ENCODE assay signal across 25 cellular contexts in genomic region chr18:67278984-67279383, GRCh38.
"Had no signal": no experiment of that assay in that cellular context is flagged by ENCODE, and none has a peak within 500 bp of the region (broad histone marks: within the 10 kb centered on the region; RNA-seq: fewer than 3 reads in every experiment).

No MANE protein-coding gene starts in this region.

- H3K36me3 ChIP-seq: Peyer's patch had no signal

- H3K27me3 ChIP-seq: Peyer's patch had no signal

- H3K4me1 ChIP-seq: Peyer's patch had no signal

- H3K4me3 ChIP-seq: Peyer's patch had no signal

- ATAC-seq: activated CD4-positive, alpha-beta T cell treated with anti-CD3 and anti-CD28 coated beads for 36 hours; activated T-helper 17 cell treated with anti-CD3 and anti-CD28 coated beads, Interleukin-2, amount 50 U/mL, for 72 hours had no signal

- DNase-seq: activated CD4-positive, alpha-beta memory T cell treated with anti-CD3 and anti-CD28 coated beads, Interleukin-2, amount 10 ng/mL, durations not matched to agents 7 days and 5 days; activated CD4-positive, alpha-beta T cell treated with anti-CD3 and anti-CD28 coated beads for 36 hours; activated CD4-positive, alpha-beta T cell treated with anti-CD3 and anti-CD28 coated beads, Interleukin-2, amount 50 U/mL, for 1 hour; activated CD4-positive, CD25-positive, alpha-beta regulatory T cell; activated gamma-delta T cell; activated naive CD4-positive, alpha-beta T cell treated with anti-CD3 and anti-CD28 coated beads for 36 hours; activated T-cell treated with anti-CD3 and anti-CD28 coated beads for 4 hours; activated T-cell treated with anti-CD3 and anti-CD28 coated beads, Interleukin-2, amount 50 U/mL, for 48 hours; amygdala; cerebellar nuclear complex; NCI-H1105 treated with DMSO at 0.1 percent for 48 hours; NCI-H1436 treated with DMSO at 0.1 percent for 48 hours; NCI-H187; NCI-H2081; NCI-H2171; NCI-H2227 treated with DMSO at 0.1 percent for 48 hours; NCI-H446 treated with DMSO at 0.1 percent for 48 hours; NCI-H526 treated with DMSO at 0.1 percent for 48 hours; NCI-H82; Peyer's patch; SHP77 treated with DMSO at 0.1 percent for 48 hours; T-helper 1 cell had no signal

- H3K27ac ChIP-seq: Peyer's patch, RWPE1, VCaP had no signal

- H3K9me3 ChIP-seq: Peyer's patch had no signal
